In the genomic region with DNA sequence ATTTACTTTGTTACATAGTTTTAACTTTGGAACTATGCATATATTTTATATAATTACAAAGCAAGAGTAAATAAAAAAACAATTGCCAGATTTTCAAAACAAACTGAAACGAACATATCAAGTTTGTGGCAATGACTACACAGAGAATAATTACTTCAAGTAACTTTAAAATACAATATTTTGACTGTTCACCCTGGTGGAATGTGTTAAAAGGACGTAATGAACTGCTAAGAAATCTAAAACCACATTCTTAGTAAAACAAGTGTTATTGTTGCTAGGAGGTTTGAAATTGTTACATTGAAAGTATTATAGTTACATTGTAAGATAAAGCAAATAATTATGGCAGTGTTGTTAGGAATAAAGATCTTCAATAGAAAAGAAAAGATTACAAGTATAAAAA, we compare ENCODE assay signal across 15 cellular contexts.
A peak's percentile ranks its signal among the peaks of the same experiment; 100 is the strongest.
DNase-seq lines count a peak whose midpoint lies in the region; ATAC-seq lines count a peak whose summit lies in the region.
"Had no signal": no experiment of that assay in that cellular context is flagged by ENCODE, and none has a peak within 500 bp of the region (broad histone marks: within the 10 kb centered on the region; RNA-seq: fewer than 3 reads in every experiment).

No MANE protein-coding gene starts in this region.

- no peak overlapping the region for H3K4me3 Mint-ChIP-seq in activated naive CD8-positive, alpha-beta T cell
- H3K4me3 Mint-ChIP-seq in activated naive CD8-positive, alpha-beta T cell treated with anti-CD3 and anti-CD28 coated beads for 36 hours = no peak overlapping the region
- no peak overlapping the region for H3K4me3 Mint-ChIP-seq in T-helper 17 cell
- no peak overlapping the region for H3K4me3 Mint-ChIP-seq in effector memory CD8-positive, alpha-beta T cell
- H3K4me3 Mint-ChIP-seq in stimulated activated naive B cell treated with anti-CD40 and anti-IgM and Interleukin-4, amounts not matched to agents 10 μg/mL and 1 μg/mL and 100 μg/mL, for 72 hours = no peak overlapping the region
- H3K4me3 Mint-ChIP-seq: CD14-positive monocyte; CD8-positive, alpha-beta memory T cell; H9 had no signal

- no peaks in the 10 kb centered on the region for H3K9me3 Mint-ChIP-seq in activated naive CD8-positive, alpha-beta T cell (ENCODE audit: low read depth)
- H3K9me3 Mint-ChIP-seq in activated naive CD8-positive, alpha-beta T cell treated with anti-CD3 and anti-CD28 coated beads for 36 hours = no peaks in the 10 kb centered on the region
- no peaks in the 10 kb centered on the region for H3K9me3 Mint-ChIP-seq in effector memory CD8-positive, alpha-beta T cell
- H3K9me3 Mint-ChIP-seq in stimulated activated naive B cell treated with anti-CD40 and anti-IgM and Interleukin-4, amounts not matched to agents 10 μg/mL and 1 μg/mL and 100 μg/mL, for 72 hours = no peaks in the 10 kb centered on the region
- H3K9me3 Mint-ChIP-seq: CD14-positive monocyte; CD8-positive, alpha-beta memory T cell; H9 had no signal

- ATAC-seq in T-helper 17 cell = no peak
- no peak for ATAC-seq in effector memory CD8-positive, alpha-beta T cell (replicated peaks)
- ATAC-seq in stimulated activated naive B cell treated with anti-CD40 and anti-IgM and Interleukin-4, amounts not matched to agents 10 μg/mL and 1 μg/mL and 100 μg/mL, for 72 hours (replicated peaks) = no peak

- H3K4me1 Mint-ChIP-seq in activated naive CD8-positive, alpha-beta T cell (ENCODE audit: low read depth) = peaks cover 2% of the 10 kb centered on the region
- peaks cover 4% of the 10 kb centered on the region for H3K4me1 Mint-ChIP-seq in activated naive CD8-positive, alpha-beta T cell treated with anti-CD3 and anti-CD28 coated beads for 36 hours
- peaks cover 3% of the 10 kb centered on the region for H3K4me1 Mint-ChIP-seq in T-helper 17 cell
- H3K4me1 Mint-ChIP-seq in effector memory CD8-positive, alpha-beta T cell (ENCODE audit: low read depth in 2 of 2) = no peaks in the 10 kb centered on the region
- peaks cover 3 to 8% of the 10 kb centered on the region in 2 donors for H3K4me1 Mint-ChIP-seq in stimulated activated naive B cell treated with anti-CD40 and anti-IgM and Interleukin-4, amounts not matched to agents 10 μg/mL and 1 μg/mL and 100 μg/mL, for 72 hours
- H3K4me1 Mint-ChIP-seq: H9 had no signal

- H3K27me3 Mint-ChIP-seq in activated naive CD8-positive, alpha-beta T cell = no peaks in the 10 kb centered on the region
- H3K27me3 Mint-ChIP-seq in activated naive CD8-positive, alpha-beta T cell treated with anti-CD3 and anti-CD28 coated beads for 36 hours = no peaks in the 10 kb centered on the region
- no peaks in the 10 kb centered on the region for H3K27me3 Mint-ChIP-seq in T-helper 17 cell
- H3K27me3 Mint-ChIP-seq in effector memory CD8-positive, alpha-beta T cell = no peaks in the 10 kb centered on the region
- H3K27me3 Mint-ChIP-seq in stimulated activated naive B cell treated with anti-CD40 and anti-IgM and Interleukin-4, amounts not matched to agents 10 μg/mL and 1 μg/mL and 100 μg/mL, for 72 hours = no peaks in the 10 kb centered on the region
- H3K27me3 Mint-ChIP-seq: CD8-positive, alpha-beta memory T cell had no signal

- H3K27ac Mint-ChIP-seq in activated naive CD8-positive, alpha-beta T cell = peak overlapping the region; percentile 79
- no peak overlapping the region for H3K27ac Mint-ChIP-seq in activated naive CD8-positive, alpha-beta T cell treated with anti-CD3 and anti-CD28 coated beads for 36 hours
- H3K27ac Mint-ChIP-seq in T-helper 17 cell = peak overlapping the region; percentile 57
- H3K27ac Mint-ChIP-seq in effector memory CD8-positive, alpha-beta T cell = peak overlapping the region; percentile 19 to 44
- peak overlapping the region; percentile 31 for H3K27ac Mint-ChIP-seq in stimulated activated naive B cell treated with anti-CD40 and anti-IgM and Interleukin-4, amounts not matched to agents 10 μg/mL and 1 μg/mL and 100 μg/mL, for 72 hours
- H3K27ac Mint-ChIP-seq: H9 had no signal

- H3K9me3 ChIP-seq in T-helper 17 cell (ENCODE audit: control insufficient read depth, low read length, poor library complexity, severe bottlenecking) = no peaks in the 10 kb centered on the region
- H3K9me3 ChIP-seq: Caco-2 had no signal

- peaks cover 13% of the 10 kb centered on the region for H3K36me3 Mint-ChIP-seq in activated naive CD8-positive, alpha-beta T cell
- peaks cover 17% of the 10 kb centered on the region for H3K36me3 Mint-ChIP-seq in activated naive CD8-positive, alpha-beta T cell treated with anti-CD3 and anti-CD28 coated beads for 36 hours
- H3K36me3 Mint-ChIP-seq in T-helper 17 cell (ENCODE audit: low read depth) = peaks cover 7% of the 10 kb centered on the region
- H3K36me3 Mint-ChIP-seq in effector memory CD8-positive, alpha-beta T cell (ENCODE audit: insufficient read depth) = peaks cover 48% of the 10 kb centered on the region
- peaks cover 35 to 38% of the 10 kb centered on the region in 2 donors for H3K36me3 Mint-ChIP-seq in stimulated activated naive B cell treated with anti-CD40 and anti-IgM and Interleukin-4, amounts not matched to agents 10 μg/mL and 1 μg/mL and 100 μg/mL, for 72 hours

- no peak for DNase-seq in activated naive CD8-positive, alpha-beta T cell treated with anti-CD3 and anti-CD28 coated beads for 36 hours
- DNase-seq in T-helper 17 cell = no peak
- DNase-seq in effector memory CD8-positive, alpha-beta T cell = no peak
- no peak for DNase-seq in stimulated activated naive B cell treated with anti-CD40 and anti-IgM and Interleukin-4, amounts not matched to agents 10 μg/mL and 1 μg/mL and 100 μg/mL, for 72 hours
- no peak for DNase-seq in NCI-H2171 treated with DMSO at 0.1 percent for 48 hours (lab: John Stamatoyannopoulos, UW)
- no peak for DNase-seq in HuH-7.5 (ENCODE audit: low spot score)
- no peak for DNase-seq in NCI-H1105 treated with DMSO at 0.1 percent for 48 hours (lab: John Stamatoyannopoulos, UW)
- DNase-seq: Caco-2; CD8-positive, alpha-beta memory T cell; DND-41; GF-D8; GOT3; H9 had no signal
